ENCODE assay signal across 1 cellular context in the genomic region with DNA sequence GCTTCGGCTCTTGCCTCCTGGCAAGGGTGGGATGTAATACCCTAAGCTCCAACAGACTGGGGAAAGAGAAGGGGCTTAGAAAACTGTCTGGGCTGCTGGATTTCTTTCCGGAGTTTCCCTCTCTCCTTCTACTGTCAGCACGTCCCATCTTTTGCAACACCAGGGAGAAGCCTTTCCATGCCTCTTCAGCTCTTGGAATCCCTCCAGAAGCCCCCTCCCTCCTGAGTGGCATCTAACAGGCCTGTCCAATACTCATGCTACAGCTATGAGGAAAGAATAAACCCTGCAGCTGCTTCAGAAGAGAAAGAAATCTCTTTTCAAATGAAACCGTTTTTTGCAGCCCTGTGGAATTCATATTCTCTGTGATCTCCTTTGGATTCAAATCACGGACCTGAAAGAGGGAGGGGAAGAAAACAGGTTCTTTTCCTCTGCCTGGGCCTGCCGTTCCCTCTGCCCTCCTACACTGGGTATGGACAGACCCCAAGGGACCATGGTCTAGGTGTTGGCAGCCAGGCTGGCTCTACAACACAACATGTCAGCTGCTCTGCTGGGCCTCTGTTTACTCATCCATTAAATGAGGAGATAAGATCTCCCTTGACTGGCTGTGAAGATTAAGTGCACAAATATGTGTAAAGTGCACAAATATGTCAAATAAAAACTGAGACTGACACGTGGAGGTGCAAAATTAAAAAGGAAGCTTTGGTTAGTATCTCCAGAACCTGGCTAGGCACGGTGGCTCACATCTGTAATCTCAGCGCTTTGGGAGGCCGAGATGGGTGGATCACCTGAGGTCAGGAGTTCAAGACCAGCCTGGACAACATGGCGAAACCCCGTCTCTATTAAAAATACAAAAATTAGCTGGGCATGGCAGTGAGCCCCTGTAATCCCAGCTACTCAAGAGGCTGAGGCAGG.
TF ChIP-seq lines count a peak whose summit lies in the region.

No MANE protein-coding gene starts in this region.

TF ChIP-seq in HEK293, 187 proteins besides CTCF, POLR2A, EP300 and RAD21 (continued from another document):
- TF ChIP-seq GLI2 (tag by site-specific recombination; IDR thresholded peaks at IDR 0.05; ENCODE audit: borderline replicate concordance, low read depth) (0 out of 2 replicates have a peak, but pooled peaks have one; percentile 63), ZSCAN30 (tag by site-specific recombination; IDR thresholded peaks at IDR 0.05) (0 out of 2 replicates have a peak, but pooled peaks have one; percentile 28), ZNF76 (tag by site-specific recombination; IDR thresholded peaks at IDR 0.05; ENCODE audit: borderline replicate concordance, low read depth) (peak; percentile 61; the same call in 1 of the 2 replicates), ZBTB44 (tag by site-specific recombination; IDR thresholded peaks at IDR 0.05) (peak; percentile 11; the same call in 1 of the 2 replicates), PRDM1 (tag by site-specific recombination; IDR thresholded peaks at IDR 0.05) (peak; percentile 26; the same call in 1 of the 2 replicates), IKZF3 (tag by site-specific recombination; IDR thresholded peaks at IDR 0.05) (0 out of 2 replicates have a peak, but pooled peaks have one; percentile 18), ZNF501 (tag by site-specific recombination; IDR thresholded peaks at IDR 0.05) (0 out of 2 replicates have a peak, but pooled peaks have one; percentile 50), GLIS1 (tag by site-specific recombination; IDR thresholded peaks at IDR 0.05) (peak; percentile 65), WT1 (tag by site-specific recombination; IDR thresholded peaks at IDR 0.05) (peak; percentile 61), ZNF843 (tag by site-specific recombination; IDR thresholded peaks at IDR 0.05) (peak; percentile 71; the same call in 1 of the 2 replicates), ZNF639 (tag by site-specific recombination; IDR thresholded peaks at IDR 0.05) (peak; percentile 40; the same call in 1 of the 2 replicates), KLF10 (tag by site-specific recombination; IDR thresholded peaks at IDR 0.05) (peak; percentile 60), ZBTB48 (tag by site-specific recombination; IDR thresholded peaks at IDR 0.05) (peak; percentile 82; the same call in 1 of the 2 replicates), OSR2 (tag by site-specific recombination; IDR thresholded peaks at IDR 0.05) (peak; percentile 77)
- TF ChIP-seq, protein P1, sequence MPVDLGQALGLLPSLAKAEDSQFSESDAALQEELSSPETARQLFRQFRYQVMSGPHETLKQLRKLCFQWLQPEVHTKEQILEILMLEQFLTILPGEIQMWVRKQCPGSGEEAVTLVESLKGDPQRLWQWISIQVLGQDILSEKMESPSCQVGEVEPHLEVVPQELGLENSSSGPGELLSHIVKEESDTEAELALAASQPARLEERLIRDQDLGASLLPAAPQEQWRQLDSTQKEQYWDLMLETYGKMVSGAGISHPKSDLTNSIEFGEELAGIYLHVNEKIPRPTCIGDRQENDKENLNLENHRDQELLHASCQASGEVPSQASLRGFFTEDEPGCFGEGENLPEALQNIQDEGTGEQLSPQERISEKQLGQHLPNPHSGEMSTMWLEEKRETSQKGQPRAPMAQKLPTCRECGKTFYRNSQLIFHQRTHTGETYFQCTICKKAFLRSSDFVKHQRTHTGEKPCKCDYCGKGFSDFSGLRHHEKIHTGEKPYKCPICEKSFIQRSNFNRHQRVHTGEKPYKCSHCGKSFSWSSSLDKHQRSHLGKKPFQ (tag by site-specific recombination; IDR thresholded peaks at IDR 0.05) = peak; percentile 9; the same call in 1 of the 2 replicates
- TF ChIP-seq, protein P2, sequence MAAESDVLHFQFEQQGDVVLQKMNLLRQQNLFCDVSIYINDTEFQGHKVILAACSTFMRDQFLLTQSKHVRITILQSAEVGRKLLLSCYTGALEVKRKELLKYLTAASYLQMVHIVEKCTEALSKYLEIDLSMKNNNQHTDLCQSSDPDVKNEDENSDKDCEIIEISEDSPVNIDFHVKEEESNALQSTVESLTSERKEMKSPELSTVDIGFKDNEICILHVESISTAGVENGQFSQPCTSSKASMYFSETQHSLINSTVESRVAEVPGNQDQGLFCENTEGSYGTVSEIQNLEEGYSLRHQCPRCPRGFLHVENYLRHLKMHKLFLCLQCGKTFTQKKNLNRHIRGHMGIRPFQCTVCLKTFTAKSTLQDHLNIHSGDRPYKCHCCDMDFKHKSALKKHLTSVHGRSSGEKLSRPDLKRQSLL (tag by site-specific recombination; IDR thresholded peaks at IDR 0.05) = peak; percentile 70; the same call in 1 of the 2 replicates
